In the genomic region with DNA sequence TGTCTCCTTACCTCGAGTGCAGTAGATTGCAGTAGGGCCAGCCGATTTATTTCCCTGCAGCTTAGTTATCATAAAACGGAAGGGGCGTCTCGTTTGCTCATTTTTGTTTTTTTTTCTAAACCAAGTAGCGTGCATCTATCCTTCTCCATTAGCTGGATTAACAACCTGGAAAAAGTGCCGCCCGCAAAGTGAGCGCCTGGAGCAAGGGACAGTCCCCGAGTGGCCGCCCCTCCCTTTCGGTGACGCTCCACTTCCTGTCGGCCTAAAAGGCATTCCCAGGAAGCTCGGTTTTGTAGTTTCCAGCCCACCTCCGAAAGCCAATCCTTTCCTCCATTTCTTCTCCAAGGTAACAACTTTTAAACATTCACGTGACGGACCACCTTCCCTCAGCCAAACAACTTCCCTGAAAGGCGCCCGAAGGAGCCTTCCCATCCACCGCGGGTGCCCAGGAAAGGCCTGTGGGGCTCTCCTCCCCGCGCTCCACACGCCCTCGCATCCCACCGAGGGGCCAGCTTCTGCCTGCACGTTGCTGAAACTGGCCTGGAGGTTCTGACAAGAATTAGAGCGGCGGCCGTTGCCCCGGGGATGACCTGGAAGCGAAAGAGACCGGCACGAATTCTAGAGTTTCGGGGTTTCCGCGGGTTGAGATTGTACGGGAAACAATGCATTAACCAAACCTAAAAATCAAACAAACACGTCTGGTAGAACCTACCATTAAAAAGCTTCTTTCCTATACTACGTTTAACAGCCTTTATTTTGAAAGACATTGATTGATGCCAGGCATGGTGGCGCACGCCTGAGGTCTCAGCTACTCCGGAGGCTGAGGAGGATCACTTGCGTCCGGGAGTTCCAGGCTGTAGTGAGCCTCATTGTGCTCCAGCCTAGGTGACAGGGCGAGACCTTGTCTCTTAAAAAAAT, we compare ENCODE assay signal across 8 cellular contexts. TPM values are rescaled to one million over a fixed set of nuclear protein-coding genes. Genes with fewer than 3 reads are reported as not detected.
DNase-seq lines count a peak whose midpoint lies in the region; ATAC-seq, FAIRE-seq and TF ChIP-seq lines count a peak whose summit lies in the region.

A gene with protein sequence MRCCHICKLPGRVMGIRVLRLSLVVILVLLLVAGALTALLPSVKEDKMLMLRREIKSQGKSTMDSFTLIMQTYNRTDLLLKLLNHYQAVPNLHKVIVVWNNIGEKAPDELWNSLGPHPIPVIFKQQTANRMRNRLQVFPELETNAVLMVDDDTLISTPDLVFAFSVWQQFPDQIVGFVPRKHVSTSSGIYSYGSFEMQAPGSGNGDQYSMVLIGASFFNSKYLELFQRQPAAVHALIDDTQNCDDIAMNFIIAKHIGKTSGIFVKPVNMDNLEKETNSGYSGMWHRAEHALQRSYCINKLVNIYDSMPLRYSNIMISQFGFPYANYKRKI (minus strand): TSS at position 221 of the 918 bp plus-strand sequence. CDS start 6,085 bp downstream, outside the sequence.

- peaks cover 38% of the 10 kb centered on the region for H3K79me2 ChIP-seq in HepG2 (ENCODE audit: insufficient read depth, low read length)

- DNase-seq in GM19240 (ENCODE audit: insufficient read length, low spot score) (peak; percentile 28), NCI-H524 treated with DMSO at 0.1 percent for 48 hours (lab: John Stamatoyannopoulos, UW) (peak; percentile 78), dermis microvascular lymphatic vessel endothelial cell (ENCODE audit: low read depth in 2 of 2) (peak; percentile 84 to 89), HepG2 (ENCODE audit: low spot score) (peak; percentile 90)
- DNase-seq in activated CD4-positive, alpha-beta T cell treated with anti-CD3 and anti-CD28 coated beads, Interleukin-2, amount 50 U/mL, for 4 hours: peak; percentile 49 to 51
- peak; percentile 59 for DNase-seq in stimulated activated CD4-positive, alpha-beta T cell treated with anti-CD3 and anti-CD28 coated beads, Interleukin-4, amount 100 ng/mL, for 1 hour

- H3K9me3 ChIP-seq in BLaER1 (peaks cover 19% of the 10 kb centered on the region), HepG2 (ENCODE audit: low read length) (peaks cover 12% of the 10 kb centered on the region)

- POLR2A ChIA-PET in HepG2 (lab: Yijun Ruan, JAX): interaction anchor here (1.0 to 2.9 kb wide), 7 partner anchors 9 to 925 kb away, joined by 3 to 14 read pairs (median 4); partner anchors contain the start of genes DBT and SLC35A3

- under 1% methylated on average over 36 of the region's 47 CpGs for WGBS in HepG2 (ENCODE audit: low lambda C conversion rate)

- peak within 1 kb of the TSS; percentile 87 for H3K27ac ChIP-seq in BLaER1
- H3K27ac ChIP-seq in HepG2 (ENCODE audit: extremely low read length, insufficient read depth, low read length): peak within 1 kb of the TSS; percentile 87

- no peak for TF ChIP-seq RAD21 in HepG2 (CRISPR knock-in tag; IDR thresholded peaks at IDR 0.05)

- CTCF ChIA-PET in HepG2 (lab: Yijun Ruan, JAX; ENCODE audit: low intra/inter-chr PET ratio, low total read pairs): no interaction called here

- H3K4me3 ChIP-seq in BLaER1 (peak within 1 kb of the TSS; percentile 89), HepG2 (replicated peaks in 1 of 3; ENCODE audit: insufficient read depth in 1 of 3, low read depth in 2 of 3, low read length in 3 of 3) (peak within 1 kb of the TSS; percentile 81 to 97 (median 96))

- H2AFZ ChIP-seq in HepG2 (ENCODE audit: low read length): peak within 1 kb of the TSS; percentile 79

- H3K4me1 ChIP-seq in BLaER1 (peaks cover 40% of the 10 kb centered on the region), HepG2 (ENCODE audit: insufficient read depth, low read length) (peaks cover 41% of the 10 kb centered on the region)

- H3K4me2 ChIP-seq in BLaER1: peak within 1 kb of the TSS; percentile 85
- H3K4me2 ChIP-seq in HepG2 (ENCODE audit: low read depth, low read length): peak within 1 kb of the TSS; percentile 92

- TF ChIP-seq EP300 in HepG2 (IDR thresholded peaks at IDR 0.05; ENCODE audit: low read depth in 2 of 2, low read length in 2 of 2) (no peak), HepG2 (CRISPR knock-in tag; IDR thresholded peaks at IDR 0.05; ENCODE audit: borderline replicate concordance) (no peak)

- H3K36me3 ChIP-seq in BLaER1: peaks cover 30% of the 10 kb centered on the region
- peaks cover 2 to 6% of the 10 kb centered on the region in 2 experiments; a peak in 3 of 5 replicates for H3K36me3 ChIP-seq in HepG2 (replicated peaks in 1 of 2; ENCODE audit: control insufficient read depth in 1 of 2, insufficient read depth in 2 of 2, low read length in 2 of 2)

- in situ Hi-C loops in HepG2 (cut with HindIII; ENCODE audit: extremely low pct_ligation_motif_present, low pct_unique_long_range_greater_than_20kb): no loop called here

- peak; percentile 36 for ATAC-seq in HG03460 (IDR thresholded peaks at IDR 0.05; ENCODE audit: unreplicated experiment)
- peak; percentile 82 for ATAC-seq in HepG2

- no peak for TF ChIP-seq CTCF in HepG2 (CRISPR knock-in tag; IDR thresholded peaks at IDR 0.05)

- H4K20me1 ChIP-seq in BLaER1: peaks cover 18% of the 10 kb centered on the region
- H4K20me1 ChIP-seq in HepG2 (ENCODE audit: insufficient read depth, low read length): no peaks in the 10 kb centered on the region; the same call in 1 of the 2 replicates

- H3K9ac ChIP-seq in BLaER1 (peak within 1 kb of the TSS; percentile 89), HepG2 (ENCODE audit: insufficient read depth, low read depth, low read length) (peak within 1 kb of the TSS; percentile 95)

- peak; percentile 72 for FAIRE-seq in HepG2 (lab: Jason Lieb, UNC)

- TSS peak; percentile 51 for BruUV-seq in HepG2 (replicated peaks; lab: Mats Ljungman, UMichigan)

- peak; percentile 48 to 62; a peak in 3 of 4 replicates for TF ChIP-seq POLR2A in HepG2 (IDR thresholded peaks at IDR 0.05; ENCODE audit: insufficient read depth in 1 of 2, low read depth in 2 of 2, low read length in 2 of 2)

- H3K27me3 ChIP-seq in BLaER1 (no peaks in the 10 kb centered on the region), HepG2 (ENCODE audit: control insufficient read depth in 1 of 2, insufficient read depth in 2 of 2, low read length in 2 of 2) (no peaks in the 10 kb centered on the region; a peak in 1 of 5 replicates)

- intact Hi-C loops in HepG2 (cut with micrococcal nuclease; ENCODE audit: unreplicated experiment): loop anchor here (10.0 kb wide), 1 partner anchor 540 kb away; the partner anchor contains the start of gene CDC14A

TF ChIP-seq in HepG2, 621 proteins besides CTCF, POLR2A, EP300 and RAD21 (continues in another document):
- TF ChIP-seq YEATS4 (CRISPR knock-in tag; IDR thresholded peaks at IDR 0.05; ENCODE audit: borderline replicate concordance): peak; percentile 59; the same call in 1 of the 2 replicates
- peak; percentile 63; the same call in 1 of the 2 replicates for TF ChIP-seq BCL3 (CRISPR knock-in tag; IDR thresholded peaks at IDR 0.05)
- 0 out of 2 replicates have a peak, but pooled peaks have one; percentile 55 for TF ChIP-seq ZNF839 (CRISPR knock-in tag; IDR thresholded peaks at IDR 0.05; ENCODE audit: borderline replicate concordance)
- peak; percentile 42; the same call in 1 of the 2 replicates for TF ChIP-seq ZNF543 (CRISPR knock-in tag; IDR thresholded peaks at IDR 0.05)

RNA-seq across cellular contexts. Expression of the gene that starts here (rescaled TPM):
- total RNA-seq in dermis microvascular lymphatic vessel endothelial cell: 11.2 and 13.9 TPM in 2 replicates
- 18.8 and 23.5 TPM in 2 replicates for total RNA-seq in HepG2 (2016; rRNA removed; fragmentation: Illumina TruSeq; extraction: Trizol)
- 2.2 and 2.6 TPM in 2 replicates for total RNA-seq in HepG2 (2016; cell fraction: cytosol; rRNA removed; fragmentation: Illumina TruSeq; extraction: Trizol; ENCODE audit: low read depth)
- total RNA-seq in HepG2 (2016; cell fraction: insoluble cytoplasmic fraction; rRNA removed; fragmentation: Illumina TruSeq; extraction: Trizol): 18.7 and 25.4 TPM in 2 replicates
- total RNA-seq in HepG2 (2016; cell fraction: membrane; rRNA removed; fragmentation: Illumina TruSeq; extraction: Trizol): 10.3 and 10.4 TPM in 2 replicates
- total RNA-seq in HepG2 (2016; cell fraction: nucleus; rRNA removed; fragmentation: Illumina TruSeq; extraction: Trizol): 33.3 and 34.8 TPM in 2 replicates
- polyA plus RNA-seq in HepG2 (2011; rRNA removed): 16.0 and 22.0 TPM in 2 replicates
- polyA plus RNA-seq in HepG2 (2011; cell fraction: cytosol; rRNA removed): 6.5 and 12.0 TPM in 2 replicates
- 13.3 and 16.1 TPM in 2 replicates for polyA plus RNA-seq in HepG2 (2011; cell fraction: nucleus; rRNA removed)
- 12.7 and 13.2 TPM in 2 replicates for polyA plus RNA-seq in HepG2 (2012)
- polyA plus RNA-seq in HepG2 (2016; cell fraction: cytosol; fragmentation: Illumina TruSeq; extraction: Trizol; ENCODE audit: low read depth): 2.0 and 2.8 TPM in 2 replicates
- 12.7 and 16.6 TPM in 2 replicates for polyA plus RNA-seq in HepG2 (2016; cell fraction: insoluble cytoplasmic fraction; fragmentation: Illumina TruSeq; extraction: Trizol; ENCODE audit: low read depth)
- polyA plus RNA-seq in HepG2 (2016; cell fraction: membrane; fragmentation: Illumina TruSeq; extraction: Trizol; ENCODE audit: low read depth): 6.5 and 6.9 TPM in 2 replicates
- 37.2 and 44.6 TPM in 2 replicates for polyA plus RNA-seq in HepG2 (2016; cell fraction: nucleus; fragmentation: Illumina TruSeq; extraction: Trizol; ENCODE audit: insufficient read depth, low read depth)
- polyA minus RNA-seq in HepG2 (2011; rRNA and poly(A)+ RNA removed; ENCODE audit: low replicate concordance): 5.6 TPM in 2 replicates
- 7.3 and 9.6 TPM in 2 replicates for polyA minus RNA-seq in HepG2 (2011; cell fraction: cytosol; rRNA and poly(A)+ RNA removed)
- 39.4 and 47.2 TPM in 2 replicates for polyA minus RNA-seq in HepG2 (2011; cell fraction: nucleus; rRNA and poly(A)+ RNA removed)

Comparison
In these comparisons a context has a peak if more than half of its experiments do, and no peak if none do; other contexts are left out.
1. Peak in every context shown above with its lines: DNase-seq, ATAC-seq, H3K4me3 ChIP-seq and H3K27ac ChIP-seq.
2. DNase-seq: peak in every context shown above with its lines; median percentile 90 in HepG2; 86 in dermis microvascular lymphatic vessel endothelial cell; 78 in NCI-H524 treated with DMSO at 0.1 percent for 48 hours; 59 in stimulated activated CD4-positive, alpha-beta T cell treated with anti-CD3 and anti-CD28 coated beads, Interleukin-4, amount 100 ng/mL, for 1 hour; 50 in activated CD4-positive, alpha-beta T cell treated with anti-CD3 and anti-CD28 coated beads, Interleukin-2, amount 50 U/mL, for 4 hours; 28 in GM19240.